Comparison of ENCODE assay signal across 1 cellular context in the genomic region with DNA sequence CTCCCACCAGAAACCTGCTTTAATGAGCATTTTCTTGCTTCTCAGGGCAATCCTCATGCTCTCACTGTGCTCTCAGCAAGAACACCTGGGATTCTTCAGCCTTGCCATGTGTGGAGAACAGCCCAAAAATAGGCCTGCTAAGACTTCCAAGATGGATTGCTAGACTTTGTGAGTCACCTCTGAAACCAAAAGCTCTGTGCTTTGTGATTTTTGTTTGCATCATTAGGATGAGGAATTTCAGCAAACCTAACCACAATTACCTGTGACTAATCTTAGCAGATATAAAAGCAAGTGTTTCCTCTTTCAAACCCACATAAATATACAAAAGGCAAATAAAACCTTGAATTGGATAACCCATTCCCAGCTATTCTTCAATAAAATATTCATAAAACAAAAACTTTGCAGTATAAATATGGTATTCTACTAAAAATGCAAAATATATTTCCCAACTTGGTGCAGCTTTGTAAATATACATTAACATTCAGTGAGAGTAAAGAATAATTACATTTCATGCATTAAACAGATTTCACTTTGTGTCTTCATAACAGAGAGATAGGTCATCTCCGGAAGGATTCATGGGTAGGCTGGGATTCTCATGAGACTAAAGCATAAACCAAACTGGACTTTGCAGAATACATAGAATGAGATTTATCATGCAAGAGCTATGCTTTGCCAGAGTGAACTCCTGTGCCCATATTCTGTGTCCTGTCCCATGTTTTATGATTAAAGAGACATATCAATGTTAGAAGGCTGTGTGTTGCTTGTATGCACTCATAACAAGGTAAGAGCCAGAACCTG.
TF ChIP-seq lines count a peak whose summit lies in the region.

No MANE protein-coding gene starts in this region.

TF ChIP-seq in H1, 55 proteins besides CTCF, POLR2A, EP300 and RAD21 (continued from another document):
- TF ChIP-seq, protein P1, sequence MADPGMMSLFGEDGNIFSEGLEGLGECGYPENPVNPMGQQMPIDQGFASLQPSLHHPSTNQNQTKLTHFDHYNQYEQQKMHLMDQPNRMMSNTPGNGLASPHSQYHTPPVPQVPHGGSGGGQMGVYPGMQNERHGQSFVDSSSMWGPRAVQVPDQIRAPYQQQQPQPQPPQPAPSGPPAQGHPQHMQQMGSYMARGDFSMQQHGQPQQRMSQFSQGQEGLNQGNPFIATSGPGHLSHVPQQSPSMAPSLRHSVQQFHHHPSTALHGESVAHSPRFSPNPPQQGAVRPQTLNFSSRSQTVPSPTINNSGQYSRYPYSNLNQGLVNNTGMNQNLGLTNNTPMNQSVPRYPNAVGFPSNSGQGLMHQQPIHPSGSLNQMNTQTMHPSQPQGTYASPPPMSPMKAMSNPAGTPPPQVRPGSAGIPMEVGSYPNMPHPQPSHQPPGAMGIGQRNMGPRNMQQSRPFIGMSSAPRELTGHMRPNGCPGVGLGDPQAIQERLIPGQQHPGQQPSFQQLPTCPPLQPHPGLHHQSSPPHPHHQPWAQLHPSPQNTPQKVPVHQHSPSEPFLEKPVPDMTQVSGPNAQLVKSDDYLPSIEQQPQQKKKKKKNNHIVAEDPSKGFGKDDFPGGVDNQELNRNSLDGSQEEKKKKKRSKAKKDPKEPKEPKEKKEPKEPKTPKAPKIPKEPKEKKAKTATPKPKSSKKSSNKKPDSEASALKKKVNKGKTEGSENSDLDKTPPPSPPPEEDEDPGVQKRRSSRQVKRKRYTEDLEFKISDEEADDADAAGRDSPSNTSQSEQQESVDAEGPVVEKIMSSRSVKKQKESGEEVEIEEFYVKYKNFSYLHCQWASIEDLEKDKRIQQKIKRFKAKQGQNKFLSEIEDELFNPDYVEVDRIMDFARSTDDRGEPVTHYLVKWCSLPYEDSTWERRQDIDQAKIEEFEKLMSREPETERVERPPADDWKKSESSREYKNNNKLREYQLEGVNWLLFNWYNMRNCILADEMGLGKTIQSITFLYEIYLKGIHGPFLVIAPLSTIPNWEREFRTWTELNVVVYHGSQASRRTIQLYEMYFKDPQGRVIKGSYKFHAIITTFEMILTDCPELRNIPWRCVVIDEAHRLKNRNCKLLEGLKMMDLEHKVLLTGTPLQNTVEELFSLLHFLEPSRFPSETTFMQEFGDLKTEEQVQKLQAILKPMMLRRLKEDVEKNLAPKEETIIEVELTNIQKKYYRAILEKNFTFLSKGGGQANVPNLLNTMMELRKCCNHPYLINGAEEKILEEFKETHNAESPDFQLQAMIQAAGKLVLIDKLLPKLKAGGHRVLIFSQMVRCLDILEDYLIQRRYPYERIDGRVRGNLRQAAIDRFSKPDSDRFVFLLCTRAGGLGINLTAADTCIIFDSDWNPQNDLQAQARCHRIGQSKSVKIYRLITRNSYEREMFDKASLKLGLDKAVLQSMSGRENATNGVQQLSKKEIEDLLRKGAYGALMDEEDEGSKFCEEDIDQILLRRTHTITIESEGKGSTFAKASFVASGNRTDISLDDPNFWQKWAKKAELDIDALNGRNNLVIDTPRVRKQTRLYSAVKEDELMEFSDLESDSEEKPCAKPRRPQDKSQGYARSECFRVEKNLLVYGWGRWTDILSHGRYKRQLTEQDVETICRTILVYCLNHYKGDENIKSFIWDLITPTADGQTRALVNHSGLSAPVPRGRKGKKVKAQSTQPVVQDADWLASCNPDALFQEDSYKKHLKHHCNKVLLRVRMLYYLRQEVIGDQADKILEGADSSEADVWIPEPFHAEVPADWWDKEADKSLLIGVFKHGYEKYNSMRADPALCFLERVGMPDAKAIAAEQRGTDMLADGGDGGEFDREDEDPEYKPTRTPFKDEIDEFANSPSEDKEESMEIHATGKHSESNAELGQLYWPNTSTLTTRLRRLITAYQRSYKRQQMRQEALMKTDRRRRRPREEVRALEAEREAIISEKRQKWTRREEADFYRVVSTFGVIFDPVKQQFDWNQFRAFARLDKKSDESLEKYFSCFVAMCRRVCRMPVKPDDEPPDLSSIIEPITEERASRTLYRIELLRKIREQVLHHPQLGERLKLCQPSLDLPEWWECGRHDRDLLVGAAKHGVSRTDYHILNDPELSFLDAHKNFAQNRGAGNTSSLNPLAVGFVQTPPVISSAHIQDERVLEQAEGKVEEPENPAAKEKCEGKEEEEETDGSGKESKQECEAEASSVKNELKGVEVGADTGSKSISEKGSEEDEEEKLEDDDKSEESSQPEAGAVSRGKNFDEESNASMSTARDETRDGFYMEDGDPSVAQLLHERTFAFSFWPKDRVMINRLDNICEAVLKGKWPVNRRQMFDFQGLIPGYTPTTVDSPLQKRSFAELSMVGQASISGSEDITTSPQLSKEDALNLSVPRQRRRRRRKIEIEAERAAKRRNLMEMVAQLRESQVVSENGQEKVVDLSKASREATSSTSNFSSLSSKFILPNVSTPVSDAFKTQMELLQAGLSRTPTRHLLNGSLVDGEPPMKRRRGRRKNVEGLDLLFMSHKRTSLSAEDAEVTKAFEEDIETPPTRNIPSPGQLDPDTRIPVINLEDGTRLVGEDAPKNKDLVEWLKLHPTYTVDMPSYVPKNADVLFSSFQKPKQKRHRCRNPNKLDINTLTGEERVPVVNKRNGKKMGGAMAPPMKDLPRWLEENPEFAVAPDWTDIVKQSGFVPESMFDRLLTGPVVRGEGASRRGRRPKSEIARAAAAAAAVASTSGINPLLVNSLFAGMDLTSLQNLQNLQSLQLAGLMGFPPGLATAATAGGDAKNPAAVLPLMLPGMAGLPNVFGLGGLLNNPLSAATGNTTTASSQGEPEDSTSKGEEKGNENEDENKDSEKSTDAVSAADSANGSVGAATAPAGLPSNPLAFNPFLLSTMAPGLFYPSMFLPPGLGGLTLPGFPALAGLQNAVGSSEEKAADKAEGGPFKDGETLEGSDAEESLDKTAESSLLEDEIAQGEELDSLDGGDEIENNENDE (IDR thresholded peaks at IDR 0.05; ENCODE audit: insufficient replicate concordance, low read length), result no peak
- TF ChIP-seq YY1 (IDR thresholded peaks at IDR 0.05; ENCODE audit: low read depth, low read length) (no peak), CBX5 (IDR thresholded peaks at IDR 0.05; ENCODE audit: low read depth, low read length) (no peak), FOSL1 (IDR thresholded peaks at IDR 0.05; ENCODE audit: insufficient read depth, low read depth, low read length) (no peak), JUND (IDR thresholded peaks at IDR 0.05; ENCODE audit: low read length) (no peak), SAP30 (IDR thresholded peaks at IDR 0.05; ENCODE audit: insufficient read depth, insufficient replicate concordance, low read length) (no peak), EZH2 (IDR thresholded peaks at IDR 0.05; ENCODE audit: low read depth, low read length, severe bottlenecking) (no peak), CHD1 (IDR thresholded peaks at IDR 0.05; ENCODE audit: low read depth, low read length) (no peak), KDM1A (IDR thresholded peaks at IDR 0.05; ENCODE audit: borderline replicate concordance, low read length) (no peak), CHD2 (IDR thresholded peaks at IDR 0.05; ENCODE audit: low read length) (no peak), EGR1 (IDR thresholded peaks at IDR 0.05; ENCODE audit: borderline replicate concordance, low read depth, low read length) (no peak), POU5F1 (IDR thresholded peaks at IDR 0.05; ENCODE audit: low read depth, low read length) (no peak)
